ENCODE assay signal across 1 cellular context in the genomic region with DNA sequence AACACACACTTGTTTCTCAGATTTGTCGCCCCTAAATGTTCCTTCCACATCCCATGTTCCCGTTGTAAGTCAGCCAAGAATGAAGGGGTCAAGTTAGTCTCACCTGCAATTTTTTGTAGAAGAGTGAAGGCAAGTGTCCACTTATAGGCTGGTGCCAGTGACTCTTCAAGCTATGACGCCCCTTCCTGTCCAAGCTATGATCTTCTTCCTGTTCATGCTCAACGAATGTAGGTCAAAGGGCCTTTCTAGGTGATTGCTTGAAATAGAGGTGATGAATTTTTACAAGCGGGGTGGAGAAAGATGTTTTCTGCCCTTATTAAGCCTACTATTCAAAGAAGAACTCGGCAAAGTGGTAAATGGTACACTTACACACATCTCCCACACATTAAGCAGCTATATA.
TF ChIP-seq lines count a peak whose summit lies in the region.

No MANE protein-coding gene starts in this region.

TF ChIP-seq in IMR-90, 13 proteins besides CTCF, POLR2A, EP300 and RAD21:
- TF ChIP-seq, protein P1, sequence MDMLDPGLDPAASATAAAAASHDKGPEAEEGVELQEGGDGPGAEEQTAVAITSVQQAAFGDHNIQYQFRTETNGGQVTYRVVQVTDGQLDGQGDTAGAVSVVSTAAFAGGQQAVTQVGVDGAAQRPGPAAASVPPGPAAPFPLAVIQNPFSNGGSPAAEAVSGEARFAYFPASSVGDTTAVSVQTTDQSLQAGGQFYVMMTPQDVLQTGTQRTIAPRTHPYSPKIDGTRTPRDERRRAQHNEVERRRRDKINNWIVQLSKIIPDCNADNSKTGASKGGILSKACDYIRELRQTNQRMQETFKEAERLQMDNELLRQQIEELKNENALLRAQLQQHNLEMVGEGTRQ (IDR thresholded peaks at IDR 0.05; ENCODE audit: low read depth, low read length), result no peak
- TF ChIP-seq FOS (IDR thresholded peaks at IDR 0.05; ENCODE audit: low read depth, low read length), result no peak
- TF ChIP-seq, protein P2, sequence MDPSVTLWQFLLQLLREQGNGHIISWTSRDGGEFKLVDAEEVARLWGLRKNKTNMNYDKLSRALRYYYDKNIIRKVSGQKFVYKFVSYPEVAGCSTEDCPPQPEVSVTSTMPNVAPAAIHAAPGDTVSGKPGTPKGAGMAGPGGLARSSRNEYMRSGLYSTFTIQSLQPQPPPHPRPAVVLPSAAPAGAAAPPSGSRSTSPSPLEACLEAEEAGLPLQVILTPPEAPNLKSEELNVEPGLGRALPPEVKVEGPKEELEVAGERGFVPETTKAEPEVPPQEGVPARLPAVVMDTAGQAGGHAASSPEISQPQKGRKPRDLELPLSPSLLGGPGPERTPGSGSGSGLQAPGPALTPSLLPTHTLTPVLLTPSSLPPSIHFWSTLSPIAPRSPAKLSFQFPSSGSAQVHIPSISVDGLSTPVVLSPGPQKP (IDR thresholded peaks at IDR 0.05; ENCODE audit: borderline replicate concordance, low read depth, low read length), result no peak
